8 cellular contexts compared by ENCODE assay signal in the genomic region with DNA sequence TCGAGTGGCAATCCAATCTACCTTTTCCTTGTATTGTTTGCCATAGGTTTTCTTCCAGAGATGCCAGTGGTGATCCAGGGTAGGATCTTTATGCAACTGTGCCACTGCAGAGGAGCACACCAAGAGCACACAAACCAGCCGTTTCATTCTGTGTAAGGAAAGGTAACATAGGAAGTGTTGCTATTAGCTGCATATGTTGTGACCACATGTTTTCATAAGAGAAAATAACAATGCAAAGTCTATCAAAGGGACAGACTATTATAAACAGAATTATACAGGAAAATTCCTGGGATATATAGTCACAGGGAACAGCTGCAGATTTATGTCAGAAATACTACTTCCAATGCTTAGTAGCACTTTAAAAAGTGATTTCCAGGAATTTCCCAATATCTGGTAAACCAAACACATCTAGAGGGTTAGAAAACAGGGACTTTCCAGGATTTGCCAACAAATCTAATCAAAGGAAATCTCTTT. TPM values are rescaled to one million over a fixed set of nuclear protein-coding genes. Genes with fewer than 3 reads are reported as not detected.
DNase-seq lines count a peak whose midpoint lies in the region; ATAC-seq and TF ChIP-seq lines count a peak whose summit lies in the region.

No MANE protein-coding gene starts in this region.

- no peak for ATAC-seq in HG03442 (IDR thresholded peaks at IDR 0.05; ENCODE audit: unreplicated experiment)
- ATAC-seq in GM18520 (IDR thresholded peaks at IDR 0.05; ENCODE audit: unreplicated experiment): no peak

- intact Hi-C loops in spleen (cut with DNase I; ENCODE audit: low total_unique reads): no loop called here

- H3K9me3 ChIP-seq in SK-N-MC (ENCODE audit: low read depth, low read length) (no peaks in the 10 kb centered on the region; the same call in 1 of the 2 replicates), spleen (no peaks in the 10 kb centered on the region)

- peaks cover 34 to 70% (median 56%) of the 10 kb centered on the region in 6 donors for H3K4me1 ChIP-seq in spleen

- TF ChIP-seq CTCF in fibroblast of pulmonary artery (IDR thresholded peaks at IDR 0.05; ENCODE audit: low read length, missing control alignments) (no peak), spleen (IDR thresholded peaks at IDR 0.05 in 8 of 11, conservative IDR thresholded peaks at IDR 0.05 in 3 of 11) (no peak)

- H3K27ac ChIP-seq in SK-N-MC: peak overlapping the region; percentile 98
- peak overlapping the region; percentile 79 to 92 (median 90) for H3K27ac ChIP-seq in spleen

- peak overlapping the region; percentile 63 for H3K9ac ChIP-seq in SK-N-MC (ENCODE audit: insufficient read length)

- no peaks in the 10 kb centered on the region for H3K27me3 ChIP-seq in spleen (replicated peaks in 1 of 7)

- TF ChIP-seq POLR2A in spleen (IDR thresholded peaks at IDR 0.05): no peak

- peak; percentile 39 for DNase-seq in DMS153 (lab: John Stamatoyannopoulos, UW)
- no peak for DNase-seq in DMS153 treated with DMSO at 0.1 percent for 48 hours (lab: John Stamatoyannopoulos, UW; ENCODE audit: unreplicated experiment)
- DNase-seq in SK-N-MC (ENCODE audit: low read depth, low spot score): peak; percentile 45
- peak; percentile 89 for DNase-seq in fibroblast of pulmonary artery (ENCODE audit: low read depth)
- DNase-seq in spleen: no peak
- DNase-seq in NCI-H1048 (lab: John Stamatoyannopoulos, UW): no peak

- H3K4me3 ChIP-seq in SK-N-MC (peak overlapping the region; percentile 79), fibroblast of pulmonary artery (replicated peaks; ENCODE audit: low read depth, low read length) (no peak overlapping the region), spleen (peak overlapping the region; percentile 33 to 75 (median 48))

- WGBS in spleen, 5 donors: 19 to 33% (median 24%) methylated on average over 2 of the region's 2 CpGs

- H3K36me3 ChIP-seq in SK-N-MC (ENCODE audit: insufficient read depth, low read length): no peaks in the 10 kb centered on the region
- H3K36me3 ChIP-seq in spleen: peaks cover 0 to 40% (median 7%) of the 10 kb centered on the region in 6 donors

RNA-seq across cellular contexts. Expression of gene CTSS, which starts 0.9 kb away (rescaled TPM):
- 100 to 1,000 TPM; 495 to 685 (median 618) TPM for total RNA-seq in spleen
- 100 to 1,000 TPM; 117 to 181 (median 137) TPM for polyA plus RNA-seq in spleen

RNA-seq across cellular contexts. Expression of gene CTSK, which starts 43.4 kb away (rescaled TPM):
- 10 to 100 TPM; 11.5 to 23.6 (median 20.6) TPM for total RNA-seq in spleen
- 10 to 100 TPM; 28.5 to 68.2 (median 49.2) TPM for polyA plus RNA-seq in spleen

RNA-seq across cellular contexts. Expression of gene HORMAD1, which starts 44.0 kb away (rescaled TPM):
- total RNA-seq in spleen: 10 to 100 TPM in 1 of 7 donors, 1 to 10 TPM in 6; 3.0 to 14.1 (median 4.7) TPM
- polyA plus RNA-seq in spleen: 1 to 10 TPM in 1 of 3 donors, under 1 TPM in 2; 0.41 to 1.8 (median 0.70) TPM

Comparison
In these comparisons a context has a peak if more than half of its experiments do, and no peak if none do; other contexts are left out.
1. DNase-seq: peak in DMS153 (single experiment), SK-N-MC (single experiment) and fibroblast of pulmonary artery (single experiment); none in DMS153 treated with DMSO at 0.1 percent for 48 hours (single experiment), spleen (single experiment) and NCI-H1048 (single experiment).